2 cellular contexts compared by ENCODE assay signal in the genomic region with DNA sequence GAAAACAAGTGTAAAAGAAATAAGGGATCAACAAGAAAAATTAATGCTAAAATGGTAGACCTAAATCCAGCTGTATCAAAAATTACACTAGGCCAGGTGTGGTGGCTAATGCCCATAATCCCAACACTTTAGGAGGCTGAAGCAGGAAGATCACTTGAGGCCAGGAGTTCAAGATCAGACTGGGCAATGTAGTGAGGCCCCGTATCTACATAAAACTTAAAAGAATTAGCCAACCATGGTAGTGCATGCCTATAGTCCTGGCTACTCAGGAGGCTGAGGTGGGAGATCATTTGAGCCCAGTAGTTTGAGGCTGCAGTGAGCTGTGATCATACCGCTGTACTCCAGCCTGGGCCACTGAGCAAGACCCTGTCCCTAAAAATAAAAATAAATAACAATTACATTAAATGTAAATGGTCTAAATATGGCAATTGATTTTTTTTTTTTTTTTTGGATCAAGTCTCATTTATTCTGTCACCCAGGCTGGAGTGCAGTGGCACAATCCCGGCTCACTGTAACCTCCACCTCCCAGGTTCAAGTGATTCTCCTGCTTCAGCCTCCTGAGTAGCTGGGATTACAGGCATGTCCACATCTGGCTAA.
TF ChIP-seq lines count a peak whose summit lies in the region.

No MANE protein-coding gene starts in this region.

TF ChIP-seq in HepG2, 621 proteins besides CTCF, POLR2A, EP300 and RAD21:
- TF ChIP-seq MED8 (CRISPR knock-in tag; IDR thresholded peaks at IDR 0.05; ENCODE audit: insufficient replicate concordance) (no peak), FOXK1 (CRISPR knock-in tag; IDR thresholded peaks at IDR 0.05; ENCODE audit: borderline replicate concordance, low read depth) (no peak), ZNF121 (CRISPR knock-in tag; IDR thresholded peaks at IDR 0.05) (peak; percentile 31; the same call in 1 of the 2 replicates)

TF ChIP-seq in K562, 482 proteins besides CTCF, POLR2A, EP300 and RAD21:
- TF ChIP-seq ZNF263 (CRISPR knock-in tag; IDR thresholded peaks at IDR 0.05; ENCODE audit: borderline replicate concordance) (no peak), ZNF121 (CRISPR knock-in tag; conservative IDR thresholded peaks at IDR 0.05) (0 out of 2 replicates have a peak, but pooled peaks have one; percentile 6), ZNF507 (tag; conservative IDR thresholded peaks at IDR 0.05) (peak; percentile 92)
